ENCODE assay signal across 18 cellular contexts in genomic region chr1:156865865-156866678, GRCh38. TPM values are rescaled to one million over a fixed set of nuclear protein-coding genes. Genes with fewer than 3 reads are reported as not detected.
DNase-seq lines count a peak whose midpoint lies in the region; ATAC-seq lines count a peak whose summit lies in the region.
"Had no signal": no experiment of that assay in that cellular context is flagged by ENCODE, and none has a peak within 500 bp of the region (broad histone marks: within the 10 kb centered on the region; RNA-seq: fewer than 3 reads in every experiment).

No MANE protein-coding gene starts in this region.

- ATAC-seq in activated T-cell treated with anti-CD3 and anti-CD28 coated beads, Interleukin-2, amount 50 U/mL, for 72 hours (replicated peaks in 1 of 2) = peak in 1 of 2 donors; percentile 16
- no peak for ATAC-seq in activated T-cell treated with anti-CD3 and anti-CD28 coated beads, Interleukin-2, amount 50 U/mL, for 4 hours
- peak; percentile 40 for ATAC-seq in activated T-helper 17 cell treated with anti-CD3 and anti-CD28 coated beads, Interleukin-2, amount 50 U/mL, for 72 hours (replicated peaks)
- peak; percentile 34 for ATAC-seq in stimulated activated naive CD8-positive, alpha-beta T cell treated with anti-CD3 and anti-CD28 coated beads, Interleukin-15, Interleukin-2, amounts not matched to agents 100 U/mL and 50 U/mL, for 24 hours
- ATAC-seq in HG03460 (IDR thresholded peaks at IDR 0.05; ENCODE audit: unreplicated experiment) = no peak
- ATAC-seq in HG02759 (IDR thresholded peaks at IDR 0.05; ENCODE audit: unreplicated experiment) = no peak
- ATAC-seq: left colon, T-cell had no signal

- peak in 1 of 2 donors; percentile 21 for DNase-seq in activated T-cell treated with anti-CD3 and anti-CD28 coated beads, Interleukin-2, amount 50 U/mL, for 72 hours
- DNase-seq in activated T-cell treated with anti-CD3 and anti-CD28 coated beads, Interleukin-2, amount 50 U/mL, for 4 hours = no peak
- peak; percentile 72 for DNase-seq in NCI-H69 (lab: John Stamatoyannopoulos, UW)
- peak; percentile 54 for DNase-seq in stimulated activated naive CD8-positive, alpha-beta T cell treated with anti-CD3 and anti-CD28 coated beads, Interleukin-15, Interleukin-2, amounts not matched to agents 100 U/mL and 50 U/mL, for 24 hours
- DNase-seq in RKO (ENCODE audit: low spot score) = no peak
- DNase-seq: activated gamma-delta T cell, colonic mucosa, HCEC 1CT, left colon, NCI-H2081 treated with DMSO at 0.1 percent for 48 hours, NCI-H774, nucleus accumbens, RPMI8226, T-cell had no signal

- H3K27me3 Mint-ChIP-seq in activated T-cell treated with anti-CD3 and anti-CD28 coated beads, Interleukin-2, amount 50 U/mL, for 72 hours (ENCODE audit: low read depth) = peaks cover 32% of the 10 kb centered on the region
- H3K27me3 Mint-ChIP-seq in activated T-cell treated with anti-CD3 and anti-CD28 coated beads, Interleukin-2, amount 50 U/mL, for 4 hours (ENCODE audit: low read depth) = peaks cover 50% of the 10 kb centered on the region
- H3K27me3 Mint-ChIP-seq in activated T-helper 17 cell treated with anti-CD3 and anti-CD28 coated beads, Interleukin-2, amount 50 U/mL, for 72 hours = peaks cover 23% of the 10 kb centered on the region

- peaks cover 58% of the 10 kb centered on the region for H3K4me1 Mint-ChIP-seq in activated T-cell treated with anti-CD3 and anti-CD28 coated beads, Interleukin-2, amount 50 U/mL, for 72 hours (ENCODE audit: low read depth)
- peaks cover 19% of the 10 kb centered on the region for H3K4me1 Mint-ChIP-seq in activated T-cell treated with anti-CD3 and anti-CD28 coated beads, Interleukin-2, amount 50 U/mL, for 4 hours (ENCODE audit: low read depth)
- H3K4me1 Mint-ChIP-seq in activated T-helper 17 cell treated with anti-CD3 and anti-CD28 coated beads, Interleukin-2, amount 50 U/mL, for 72 hours = peaks cover 33% of the 10 kb centered on the region

- H3K27ac Mint-ChIP-seq in activated T-cell treated with anti-CD3 and anti-CD28 coated beads, Interleukin-2, amount 50 U/mL, for 72 hours = no peak overlapping the region
- peak overlapping the region; percentile 55 for H3K27ac Mint-ChIP-seq in activated T-helper 17 cell treated with anti-CD3 and anti-CD28 coated beads, Interleukin-2, amount 50 U/mL, for 72 hours
- H3K27ac Mint-ChIP-seq: T-cell had no signal

- H3K9me3 Mint-ChIP-seq in activated T-cell treated with anti-CD3 and anti-CD28 coated beads, Interleukin-2, amount 50 U/mL, for 72 hours = no peaks in the 10 kb centered on the region
- no peaks in the 10 kb centered on the region for H3K9me3 Mint-ChIP-seq in activated T-cell treated with anti-CD3 and anti-CD28 coated beads, Interleukin-2, amount 50 U/mL, for 4 hours
- H3K9me3 Mint-ChIP-seq in activated T-helper 17 cell treated with anti-CD3 and anti-CD28 coated beads, Interleukin-2, amount 50 U/mL, for 72 hours = no peaks in the 10 kb centered on the region
- H3K9me3 Mint-ChIP-seq: T-cell had no signal

- H3K36me3 Mint-ChIP-seq in activated T-cell treated with anti-CD3 and anti-CD28 coated beads, Interleukin-2, amount 50 U/mL, for 72 hours (ENCODE audit: insufficient read depth in 2 of 2) = no peaks in the 10 kb centered on the region
- H3K36me3 Mint-ChIP-seq in activated T-cell treated with anti-CD3 and anti-CD28 coated beads, Interleukin-2, amount 50 U/mL, for 4 hours (ENCODE audit: insufficient read depth) = no peaks in the 10 kb centered on the region
- H3K36me3 Mint-ChIP-seq in activated T-helper 17 cell treated with anti-CD3 and anti-CD28 coated beads, Interleukin-2, amount 50 U/mL, for 72 hours (ENCODE audit: low read depth) = no peaks in the 10 kb centered on the region
- H3K36me3 Mint-ChIP-seq: T-cell had no signal

- H3K4me3 Mint-ChIP-seq in activated T-cell treated with anti-CD3 and anti-CD28 coated beads, Interleukin-2, amount 50 U/mL, for 72 hours = peak overlapping the region; percentile 64 to 70
- no peak overlapping the region for H3K4me3 Mint-ChIP-seq in activated T-cell treated with anti-CD3 and anti-CD28 coated beads, Interleukin-2, amount 50 U/mL, for 4 hours
- peak overlapping the region; percentile 59 for H3K4me3 Mint-ChIP-seq in activated T-helper 17 cell treated with anti-CD3 and anti-CD28 coated beads, Interleukin-2, amount 50 U/mL, for 72 hours
- H3K4me3 Mint-ChIP-seq: T-cell had no signal

RNA-seq across cellular contexts. Expression of gene NTRK1, which starts 5.4 kb away (rescaled TPM):
- total RNA-seq in activated T-cell treated with anti-CD3 and anti-CD28 coated beads, Interleukin-2, amount 50 U/mL, for 72 hours = 10 to 100 TPM; 16.8 to 21.4 TPM
- total RNA-seq in activated T-cell treated with anti-CD3 and anti-CD28 coated beads, Interleukin-2, amount 50 U/mL, for 4 hours = 1 to 10 TPM in 2 of 3 donors, under 1 TPM in 1; 0.55 to 2.4 (median 1.8) TPM
- total RNA-seq in activated T-helper 17 cell treated with anti-CD3 and anti-CD28 coated beads, Interleukin-2, amount 50 U/mL, for 72 hours = 10 to 100 TPM in 1 of 2 donors, 1 to 10 TPM in 1; 2.5 to 13.3 TPM
- total RNA-seq: fibroblast of villous mesenchyme had no signal

RNA-seq across cellular contexts. Expression of gene INSRR, which starts 7.2 kb away (rescaled TPM):
- total RNA-seq in activated T-cell treated with anti-CD3 and anti-CD28 coated beads, Interleukin-2, amount 50 U/mL, for 72 hours = under 1 TPM; 0.17 to 0.30 TPM
- total RNA-seq in activated T-cell treated with anti-CD3 and anti-CD28 coated beads, Interleukin-2, amount 50 U/mL, for 4 hours = under 1 TPM in 1 of 3 donors, not detected in 2; 0.11 TPM
- total RNA-seq in activated T-helper 17 cell treated with anti-CD3 and anti-CD28 coated beads, Interleukin-2, amount 50 U/mL, for 72 hours = under 1 TPM; 0.04 to 0.66 TPM
- total RNA-seq: colonic mucosa, fibroblast of villous mesenchyme, left colon had no signal

RNA-seq across cellular contexts. Expression of gene PEAR1, which starts 27.4 kb away (rescaled TPM):
- under 1 TPM in 1 of 2 donors, not detected in 1; 0.07 TPM for total RNA-seq in activated T-cell treated with anti-CD3 and anti-CD28 coated beads, Interleukin-2, amount 50 U/mL, for 72 hours
- under 1 TPM in 1 of 3 donors, not detected in 2; 0.05 TPM for total RNA-seq in activated T-cell treated with anti-CD3 and anti-CD28 coated beads, Interleukin-2, amount 50 U/mL, for 4 hours
- total RNA-seq in activated T-helper 17 cell treated with anti-CD3 and anti-CD28 coated beads, Interleukin-2, amount 50 U/mL, for 72 hours = not detected

RNA-seq across cellular contexts. Expression of gene SH2D2A, which starts 49.4 kb away (rescaled TPM):
- total RNA-seq in activated T-cell treated with anti-CD3 and anti-CD28 coated beads, Interleukin-2, amount 50 U/mL, for 72 hours = 100 to 1,000 TPM; 221 to 246 TPM
- total RNA-seq in activated T-cell treated with anti-CD3 and anti-CD28 coated beads, Interleukin-2, amount 50 U/mL, for 4 hours = 100 to 1,000 TPM; 200 to 245 (median 214) TPM
- total RNA-seq in activated T-helper 17 cell treated with anti-CD3 and anti-CD28 coated beads, Interleukin-2, amount 50 U/mL, for 72 hours = 100 to 1,000 TPM; 173 to 257 TPM
- total RNA-seq: fibroblast of villous mesenchyme had no signal

RNA-seq across cellular contexts. Expression of gene LRRC71, which starts 54.4 kb away (rescaled TPM):
- total RNA-seq in activated T-cell treated with anti-CD3 and anti-CD28 coated beads, Interleukin-2, amount 50 U/mL, for 72 hours = not detected
- total RNA-seq in activated T-cell treated with anti-CD3 and anti-CD28 coated beads, Interleukin-2, amount 50 U/mL, for 4 hours = not detected
- total RNA-seq in activated T-helper 17 cell treated with anti-CD3 and anti-CD28 coated beads, Interleukin-2, amount 50 U/mL, for 72 hours = not detected
- total RNA-seq: colonic mucosa, fibroblast of villous mesenchyme, left colon, T-cell had no signal

Comparison
In these comparisons a context has a peak if more than half of its experiments do, and no peak if none do; other contexts are left out.
1. ATAC-seq: peak in activated T-helper 17 cell treated with anti-CD3 and anti-CD28 coated beads, Interleukin-2, amount 50 U/mL, for 72 hours (single experiment) and stimulated activated naive CD8-positive, alpha-beta T cell treated with anti-CD3 and anti-CD28 coated beads, Interleukin-15, Interleukin-2, amounts not matched to agents 100 U/mL and 50 U/mL, for 24 hours (single experiment); none in activated T-cell treated with anti-CD3 and anti-CD28 coated beads, Interleukin-2, amount 50 U/mL, for 4 hours (0 of 2), HG03460 (single experiment) and HG02759 (single experiment).
2. DNase-seq: peak in NCI-H69 (single experiment) and stimulated activated naive CD8-positive, alpha-beta T cell treated with anti-CD3 and anti-CD28 coated beads, Interleukin-15, Interleukin-2, amounts not matched to agents 100 U/mL and 50 U/mL, for 24 hours (single experiment); none in activated T-cell treated with anti-CD3 and anti-CD28 coated beads, Interleukin-2, amount 50 U/mL, for 4 hours (single experiment) and RKO (single experiment).